In genomic region chr5:109695005-109695926, GRCh38 we compare ENCODE assay signal across 8 cellular contexts. TPM values are rescaled to one million over a fixed set of nuclear protein-coding genes. Genes with fewer than 3 reads are reported as not detected.
DNase-seq lines count a peak whose midpoint lies in the region; ATAC-seq and TF ChIP-seq lines count a peak whose summit lies in the region.

No MANE protein-coding gene starts in this region.

- H2AFZ ChIP-seq in GM23338 (no peak overlapping the region), PC-3 (ENCODE audit: low read length) (no peak overlapping the region)

- H3F3A ChIP-seq in GM23338 (replicated peaks; ENCODE audit: low read depth), result no peaks in the 10 kb centered on the region
- no peaks in the 10 kb centered on the region for H3F3A ChIP-seq in PC-3 (ENCODE audit: low read length, unreplicated experiment)

- CTCF ChIA-PET in PC-3 (lab: Charles Lee), result interaction anchor here (0.6 kb wide), 2 partner anchors 333 to 801 kb away, joined by 3 to 5 read pairs; no protein-coding TSS in a partner anchor

- no peaks in the 10 kb centered on the region for H3K9me3 ChIP-seq in PC-3 (ENCODE audit: low read length)

- peaks cover 16% of the 10 kb centered on the region for H3K36me3 Mint-ChIP-seq in GM23338 (ENCODE audit: low read depth)
- no peaks in the 10 kb centered on the region for H3K36me3 Mint-ChIP-seq in naive B cell

- H3K79me2 ChIP-seq in GM23338 (replicated peaks; ENCODE audit: insufficient read depth) (peaks cover 100% of the 10 kb centered on the region), PC-3 (ENCODE audit: low read length) (peaks cover 95% of the 10 kb centered on the region)

- POLR2A ChIA-PET in PC-3 (lab: Charles Lee; ENCODE audit: unreplicated experiment), result no interaction called here

- H3K4me2 ChIP-seq in GM23338, result peak overlapping the region; percentile 12
- peak overlapping the region; percentile 65; the same call in 1 of the 2 replicates for H3K4me2 ChIP-seq in PC-3 (ENCODE audit: low read length)

- H3K4me3 ChIP-seq in GM23338 (no peak overlapping the region), PC-3 (ENCODE audit: low read length) (no peak overlapping the region)

- peak; percentile 63 for ATAC-seq in GM18511 (IDR thresholded peaks at IDR 0.05; ENCODE audit: unreplicated experiment)
- ATAC-seq in GM23338, result no peak
- no peak for ATAC-seq in PC-3
- peak; percentile 38 to 43 for ATAC-seq in naive B cell (ENCODE audit: low read depth in 2 of 2)
- ATAC-seq in Right ventricle myocardium superior (ENCODE audit: poor library complexity), result no peak
- no peak for ATAC-seq in left cardiac atrium

- H3K9ac ChIP-seq in PC-3 (ENCODE audit: low read length), result no peak overlapping the region

- intact Hi-C loops in PC-3 (cut with micrococcal nuclease) (loop anchor here (10.0 kb wide), 1 partner anchor 720 kb away; no protein-coding TSS in a partner anchor), Right ventricle myocardium superior (cut with DNase I) (no loop called here), left cardiac atrium (cut with DNase I) (no loop called here)

- H3K27me3 ChIP-seq in GM23338 (ENCODE audit: insufficient read depth), result no peaks in the 10 kb centered on the region
- no peaks in the 10 kb centered on the region for H3K27me3 ChIP-seq in PC-3 (ENCODE audit: low read length)

- DNase-seq in GM23338 (ENCODE audit: low spot score), result no peak
- DNase-seq in PC-3, result no peak
- peak; percentile 46 for DNase-seq in naive B cell
- DNase-seq in NCI-H69 (lab: John Stamatoyannopoulos, UW), result no peak
- no peak for DNase-seq in Right ventricle myocardium superior
- DNase-seq in foreskin melanocyte, result no peak
- DNase-seq in left cardiac atrium, result no peak

- peaks cover 87% of the 10 kb centered on the region for H3K4me1 Mint-ChIP-seq in GM23338
- H3K4me1 Mint-ChIP-seq in naive B cell, result peaks cover 74 to 89% (median 84%) of the 10 kb centered on the region in 3 donors

- H4K20me1 ChIP-seq in GM23338 (replicated peaks; ENCODE audit: insufficient read depth), result peaks cover 53% of the 10 kb centered on the region
- H4K20me1 ChIP-seq in PC-3 (ENCODE audit: low read length), result peaks cover 20% of the 10 kb centered on the region; the same call in 1 of the 2 replicates

- H3K4me1 ChIP-seq in GM23338 (ENCODE audit: insufficient read depth) (peaks cover 73% of the 10 kb centered on the region), PC-3 (ENCODE audit: insufficient read depth, low read length) (peaks cover 37% of the 10 kb centered on the region)

- BruUV-seq in PC-3 (replicated peaks; lab: Mats Ljungman, UMichigan), result no TSS peak

- H3K36me3 ChIP-seq in GM23338 (ENCODE audit: insufficient read depth), result no peaks in the 10 kb centered on the region
- no peaks in the 10 kb centered on the region for H3K36me3 ChIP-seq in PC-3 (ENCODE audit: low read depth, low read length)

- no peak overlapping the region for H3K27ac ChIP-seq in GM23338 (ENCODE audit: low read depth)
- no peak overlapping the region for H3K27ac ChIP-seq in PC-3 (ENCODE audit: low read length)

- H3K9me2 ChIP-seq in GM23338 (ENCODE audit: insufficient read depth) (no peaks in the 10 kb centered on the region), PC-3 (replicated peaks; ENCODE audit: low read length) (no peaks in the 10 kb centered on the region)

- H3K27ac Mint-ChIP-seq in GM23338 (peak overlapping the region; percentile 81), naive B cell (peak overlapping the region; percentile 89 to 96 (median 95))

- H3K27me3 Mint-ChIP-seq in GM23338 (ENCODE audit: insufficient read depth, low read depth, poor library complexity), result no peaks in the 10 kb centered on the region
- H3K27me3 Mint-ChIP-seq in naive B cell, result no peaks in the 10 kb centered on the region

- H3K9me3 Mint-ChIP-seq in GM23338, result peaks cover 2% of the 10 kb centered on the region; the same call in 1 of the 3 replicates
- no peaks in the 10 kb centered on the region for H3K9me3 Mint-ChIP-seq in naive B cell

- TF ChIP-seq CTCF in GM23338 (conservative IDR thresholded peaks at IDR 0.05; ENCODE audit: low read depth in 2 of 2) (no peak), PC-3 (conservative IDR thresholded peaks at IDR 0.05; ENCODE audit: low read depth, low read length) (no peak)

- H3K4me3 Mint-ChIP-seq in GM23338 (no peak overlapping the region), naive B cell (peak overlapping the region; percentile 77 to 90 (median 84))

TF ChIP-seq in GM23338, 12 proteins besides CTCF, POLR2A, EP300 and RAD21 (continues in another document):
- TF ChIP-seq ZNF114 (CRISPR knock-in tag; IDR thresholded peaks at IDR 0.05) (no peak), ETS1 (IDR thresholded peaks at IDR 0.05) (no peak), EZH2phosphoT487 (IDR thresholded peaks at IDR 0.05; ENCODE audit: unreplicated experiment) (no peak), JUNB (IDR thresholded peaks at IDR 0.05; ENCODE audit: unreplicated experiment) (no peak), NANOG (IDR thresholded peaks at IDR 0.05; ENCODE audit: borderline replicate concordance) (no peak), ZNF462 (CRISPR knock-in tag; IDR thresholded peaks at IDR 0.05) (no peak), CREB1 (CRISPR knock-in tag; IDR thresholded peaks at IDR 0.05; ENCODE audit: low read depth) (no peak), STAT1 (IDR thresholded peaks at IDR 0.05; ENCODE audit: unreplicated experiment) (no peak), EZH2 (IDR thresholded peaks at IDR 0.05; ENCODE audit: low read depth, unreplicated experiment) (no peak)

RNA-seq across cellular contexts. Expression of gene MAN2A1, which starts 5.5 kb away (rescaled TPM):
- 129 and 132 TPM in 2 replicates for total RNA-seq in GM23338 (2014; rRNA removed; shearing (Covaris generic))
- 28.3 and 32.5 TPM in 2 replicates for polyA plus RNA-seq in GM23338 (2016; fragmentation: Nextera tagmentation; extraction: Ambion mirVana)
- 20.8 and 21.8 TPM in 2 replicates for total RNA-seq in PC-3 (2014; rRNA removed)
- 10 to 100 TPM in 5 of 6 donors, 1 to 10 TPM in 1; 8.4 to 20.6 (median 17.1) TPM for polyA plus RNA-seq in naive B cell (ENCODE audit: low read depth in 6 of 6)
- 7.7 TPM for total RNA-seq in Right ventricle myocardium superior
- total RNA-seq in left cardiac atrium, result 10 to 100 TPM; 10.4 to 15.4 TPM

Comparison
In these comparisons a context has a peak if more than half of its experiments do, and no peak if none do; other contexts are left out.
1. ATAC-seq: peak in GM18511 (single experiment) and naive B cell (2 of 2); none in GM23338 (single experiment), PC-3 (single experiment), Right ventricle myocardium superior (single experiment) and left cardiac atrium (0 of 2).